ENCODE assay signal across 19 cellular contexts in the genomic region with DNA sequence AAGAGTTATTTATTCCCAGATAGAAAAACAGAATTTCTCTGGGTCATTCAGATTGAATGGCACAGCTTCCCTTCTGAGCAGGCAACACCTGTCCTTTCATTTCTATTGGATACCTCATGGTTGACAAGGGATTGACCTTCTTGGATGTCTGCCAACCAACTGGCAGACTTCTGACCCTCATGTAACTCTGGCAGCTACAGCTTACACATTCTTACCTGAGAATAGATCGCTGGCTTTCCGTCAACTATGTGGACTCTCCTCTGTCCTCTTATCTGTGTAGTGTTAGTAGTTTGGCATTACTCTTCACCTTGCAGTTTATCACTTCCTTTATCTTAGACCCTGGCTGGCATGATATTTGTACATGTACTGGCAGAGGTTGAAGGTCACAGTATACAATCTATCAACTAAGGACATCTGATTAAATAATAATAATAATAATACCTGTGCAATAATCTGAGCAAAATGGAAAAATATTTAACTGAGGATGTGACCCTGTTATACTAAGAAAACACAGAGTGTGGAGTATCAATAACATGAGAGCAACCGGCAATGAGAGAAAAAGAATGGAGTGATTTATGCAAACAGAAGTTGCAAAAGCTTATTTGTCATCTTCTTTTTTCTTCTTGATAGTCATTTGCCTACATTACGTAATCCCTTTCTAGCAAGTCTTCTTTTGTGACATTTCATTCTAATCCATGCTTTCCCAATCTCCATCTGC.
A peak's percentile ranks its signal among the peaks of the same experiment; 100 is the strongest.
DNase-seq lines count a peak whose midpoint lies in the region; ATAC-seq and TF ChIP-seq lines count a peak whose summit lies in the region.
"Had no signal": no experiment of that assay in that cellular context is flagged by ENCODE, and none has a peak within 500 bp of the region (broad histone marks: within the 10 kb centered on the region; RNA-seq: fewer than 3 reads in every experiment).

No MANE protein-coding gene starts in this region.

- 54 to 73% (median 64%) methylated on average over 4 of the region's 4 CpGs for WGBS in heart left ventricle, 4 donors
- 68 to 93% methylated on average over 4 of the region's 4 CpGs for WGBS in tibial nerve, 2 donors

- TF ChIP-seq EP300 in tibial nerve (IDR thresholded peaks at IDR 0.05) = no peak

- H3K9me3 ChIP-seq in heart left ventricle = peaks cover 0 to 13% (median 0%) of the 10 kb centered on the region in 12 donors
- H3K9me3 ChIP-seq in tibial nerve = no peaks in the 10 kb centered on the region
- no peaks in the 10 kb centered on the region for H3K9me3 ChIP-seq in colonic mucosa
- H3K9me3 ChIP-seq: suprapubic skin had no signal

- H3K4me1 ChIP-seq in heart left ventricle (no peaks in the 10 kb centered on the region), tibial nerve (no peaks in the 10 kb centered on the region), colonic mucosa (no peaks in the 10 kb centered on the region)
- H3K4me1 ChIP-seq: suprapubic skin had no signal

- H3K27me3 ChIP-seq in heart left ventricle (no peaks in the 10 kb centered on the region), tibial nerve (no peaks in the 10 kb centered on the region), colonic mucosa (no peaks in the 10 kb centered on the region)
- H3K27me3 ChIP-seq: suprapubic skin had no signal

- H3K9ac ChIP-seq in colonic mucosa (ENCODE audit: low read depth in 2 of 2, low read length in 2 of 2) = no peak overlapping the region

- no peak for TF ChIP-seq POLR2A in heart left ventricle (IDR thresholded peaks at IDR 0.05)
- TF ChIP-seq POLR2A in tibial nerve (IDR thresholded peaks at IDR 0.05) = no peak

- no peak overlapping the region for H3K4me3 ChIP-seq in epithelial cell of esophagus (ENCODE audit: low read length)
- H3K4me3 ChIP-seq in heart left ventricle = no peak overlapping the region
- H3K4me3 ChIP-seq in tibial nerve = no peak overlapping the region
- H3K4me3 ChIP-seq in colonic mucosa = no peak overlapping the region
- H3K4me3 ChIP-seq: suprapubic skin had no signal

- DNase-seq in COR-L47 (lab: John Stamatoyannopoulos, UW) = peak; percentile 65
- peak; percentile 7 for DNase-seq in MV-4-11 (lab: John Stamatoyannopoulos, UW)
- DNase-seq in NCI-H510A (lab: John Stamatoyannopoulos, UW) = peak; percentile 66
- DNase-seq in epithelial cell of esophagus (ENCODE audit: low read depth) = peak; percentile 48
- no peak for DNase-seq in heart left ventricle
- DNase-seq in tibial nerve (ENCODE audit: low spot score in 2 of 2) = no peak
- DNase-seq in colonic mucosa = no peak
- DNase-seq in pons (ENCODE audit: low spot score) = no peak
- DNase-seq: activated CD4-positive, alpha-beta T cell treated with anti-CD3 and anti-CD28 coated beads, Interleukin-2, amount 50 U/mL, for 48 hours; activated naive CD4-positive, alpha-beta T cell treated with Interleukin-2 at 50 U/mL for 16 hours; activated T-cell treated with anti-CD3 and anti-CD28 coated beads for 4 hours; aorta; DND-41; left ventricle myocardium superior; retina; Right ventricle myocardium superior; WERI-Rb-1 had no signal

- no peaks in the 10 kb centered on the region for H3K36me3 ChIP-seq in heart left ventricle
- no peaks in the 10 kb centered on the region for H3K36me3 ChIP-seq in tibial nerve
- H3K36me3 ChIP-seq in colonic mucosa = no peaks in the 10 kb centered on the region
- H3K36me3 ChIP-seq: suprapubic skin, WERI-Rb-1 had no signal

- intact Hi-C loops in heart left ventricle (cut with DNase I) (no loop called here), colonic mucosa (cut with DNase I) (no loop called here)

- H3K27ac ChIP-seq in heart left ventricle (no peak overlapping the region), tibial nerve (no peak overlapping the region), colonic mucosa (no peak overlapping the region)
- H3K27ac ChIP-seq: HL-60, suprapubic skin, WERI-Rb-1 had no signal

- TF ChIP-seq CTCF in epithelial cell of esophagus (IDR thresholded peaks at IDR 0.05; ENCODE audit: insufficient read depth, low read depth, low read length, missing control alignments) (no peak), heart left ventricle (IDR thresholded peaks at IDR 0.05) (no peak), tibial nerve (IDR thresholded peaks at IDR 0.05) (no peak), colonic mucosa (IDR thresholded peaks at IDR 0.05) (no peak)

- ATAC-seq in heart left ventricle = no peak
- ATAC-seq: left ventricle myocardium superior had no signal

Comparison
In these comparisons a context has a peak if more than half of its experiments do, and no peak if none do; other contexts are left out.
1. DNase-seq: peak in COR-L47 (single experiment), MV-4-11 (single experiment), NCI-H510A (single experiment) and epithelial cell of esophagus (single experiment); none in heart left ventricle (0 of 5), tibial nerve (0 of 2), colonic mucosa (single experiment) and pons (single experiment).